In genomic region chr6:3162067-3162497, GRCh38 we compare ENCODE assay signal across 8 cellular contexts. TPM values are rescaled to one million over a fixed set of nuclear protein-coding genes. Genes with fewer than 3 reads are reported as not detected.
A peak's percentile ranks its signal among the peaks of the same experiment; 100 is the strongest.
DNase-seq lines count a peak whose midpoint lies in the region; ATAC-seq and TF ChIP-seq lines count a peak whose summit lies in the region.

No MANE protein-coding gene starts in this region.

- in situ Hi-C loops in transverse colon (cut with MboI; ENCODE audit: low pct_ligation_motif_present in 1 of 4, low pct_unique_long_range_greater_than_20kb in 1 of 4, low sequenced_read_pairs in 3 of 4): no loop called here

- H3K36me3 Mint-ChIP-seq in activated naive CD4-positive, alpha-beta T cell treated with anti-CD3 and anti-CD28 coated beads, Interleukin-2, amount 10 ng/mL, durations not matched to agents 7 days and 5 days: peaks cover 4% of the 10 kb centered on the region
- H3K36me3 Mint-ChIP-seq in immature natural killer cell: no peaks in the 10 kb centered on the region

- no peaks in the 10 kb centered on the region for H3K27me3 ChIP-seq in transverse colon

- H3K27ac Mint-ChIP-seq in activated naive CD4-positive, alpha-beta T cell treated with anti-CD3 and anti-CD28 coated beads, Interleukin-2, amount 10 ng/mL, durations not matched to agents 7 days and 5 days: no peak overlapping the region
- peak overlapping the region in 1 of 6 donors; percentile 0 for H3K27ac Mint-ChIP-seq in immature natural killer cell

- H3K9me3 ChIP-seq in transverse colon: no peaks in the 10 kb centered on the region
- no peaks in the 10 kb centered on the region for H3K9me3 ChIP-seq in mucosa of descending colon

- peak overlapping the region; percentile 46 for H3K4me3 Mint-ChIP-seq in activated naive CD4-positive, alpha-beta T cell treated with anti-CD3 and anti-CD28 coated beads, Interleukin-2, amount 10 ng/mL, durations not matched to agents 7 days and 5 days
- H3K4me3 Mint-ChIP-seq in immature natural killer cell: peak overlapping the region; percentile 52 to 76 (median 73)

- ATAC-seq in HG03460 (IDR thresholded peaks at IDR 0.05; ENCODE audit: unreplicated experiment) (no peak), mucosa of descending colon (no peak), GM18520 (IDR thresholded peaks at IDR 0.05; ENCODE audit: unreplicated experiment) (no peak)

- H3K36me3 ChIP-seq in transverse colon (no peaks in the 10 kb centered on the region), mucosa of descending colon (ENCODE audit: low read depth) (no peaks in the 10 kb centered on the region)

- peaks cover 27% of the 10 kb centered on the region for H3K4me1 Mint-ChIP-seq in activated naive CD4-positive, alpha-beta T cell treated with anti-CD3 and anti-CD28 coated beads, Interleukin-2, amount 10 ng/mL, durations not matched to agents 7 days and 5 days
- peaks cover 17 to 18% of the 10 kb centered on the region in 2 donors for H3K4me1 Mint-ChIP-seq in immature natural killer cell

- intact Hi-C loops in transverse colon (cut with DNase I; ENCODE audit: low total_unique reads) (loop anchor here (5.0 kb wide), 1 partner anchor 90 kb away; no protein-coding TSS in a partner anchor), mucosa of descending colon (cut with DNase I, micrococcal nuclease) (no loop called here)

- H3K4me1 ChIP-seq in transverse colon (peaks cover 0 to 45% (median 19%) of the 10 kb centered on the region in 4 donors), mucosa of descending colon (ENCODE audit: low read depth) (peaks cover 12% of the 10 kb centered on the region)

- peak overlapping the region; percentile 93 to 96 (median 96) for H3K27ac ChIP-seq in transverse colon

- H3K4me3 ChIP-seq in WI38 (ENCODE audit: low read depth, low read length) (peak overlapping the region; percentile 77), transverse colon (peak overlapping the region in 2 of 4 donors; percentile 66 to 74), mucosa of descending colon (no peak overlapping the region)

- TF ChIP-seq CTCF in WI38 (IDR thresholded peaks at IDR 0.05; ENCODE audit: low read depth, low read length) (no peak), transverse colon (IDR thresholded peaks at IDR 0.05) (no peak), mucosa of descending colon (IDR thresholded peaks at IDR 0.05) (no peak)

- 56 to 63% methylated on average over 3 to 7 of the region's 7 CpGs for WGBS in transverse colon (ENCODE audit: low coverage in 1 of 2), 2 donors

- peaks cover 82% of the 10 kb centered on the region for H3K27me3 Mint-ChIP-seq in activated naive CD4-positive, alpha-beta T cell treated with anti-CD3 and anti-CD28 coated beads, Interleukin-2, amount 10 ng/mL, durations not matched to agents 7 days and 5 days
- H3K27me3 Mint-ChIP-seq in immature natural killer cell (ENCODE audit: low read depth in 3 of 3): peaks cover 12 to 20% (median 15%) of the 10 kb centered on the region in 3 donors

- CTCF ChIA-PET in activated naive CD4-positive, alpha-beta T cell treated with anti-CD3 and anti-CD28 coated beads, Interleukin-2, amount 10 ng/mL, durations not matched to agents 7 days and 5 days (lab: Charles Lee): no interaction called here

- no peak for TF ChIP-seq EP300 in transverse colon (IDR thresholded peaks at IDR 0.05; ENCODE audit: low read depth)

- DNase-seq in activated naive CD4-positive, alpha-beta T cell treated with anti-CD3 and anti-CD28 coated beads, Interleukin-2, amount 10 ng/mL, durations not matched to agents 7 days and 5 days: no peak
- DNase-seq in activated naive CD4-positive, alpha-beta T cell treated with anti-CD3 and anti-CD28 coated beads, Interleukin-2, amount 50 U/mL, for 16 hours: no peak
- DNase-seq in immature natural killer cell: no peak
- DNase-seq in transverse colon: no peak
- no peak for DNase-seq in mucosa of descending colon

- no peak for TF ChIP-seq POLR2A in transverse colon (IDR thresholded peaks at IDR 0.05)

- H3K9me3 Mint-ChIP-seq in activated naive CD4-positive, alpha-beta T cell treated with anti-CD3 and anti-CD28 coated beads, Interleukin-2, amount 10 ng/mL, durations not matched to agents 7 days and 5 days: peaks cover 3% of the 10 kb centered on the region
- no peaks in the 10 kb centered on the region for H3K9me3 Mint-ChIP-seq in immature natural killer cell

RNA-seq across cellular contexts. Expression of gene TUBB2A, which starts 4.7 kb away (rescaled TPM):
- polyA plus RNA-seq in immature natural killer cell: 1 to 10 TPM; 1.4 to 3.8 (median 2.9) TPM
- 10 to 100 TPM; 15.4 to 41.0 (median 29.4) TPM for total RNA-seq in transverse colon
- 10 to 100 TPM; 16.4 to 92.8 (median 38.4) TPM for total RNA-seq in mucosa of descending colon

RNA-seq across cellular contexts. Expression of gene BPHL, which starts 43.6 kb away (rescaled TPM):
- 1 to 10 TPM; 7.5 to 9.7 (median 9.1) TPM for polyA plus RNA-seq in immature natural killer cell
- total RNA-seq in transverse colon (10 to 100 TPM; 16.1 to 32.5 (median 21.2) TPM), mucosa of descending colon (10 to 100 TPM; 17.6 to 30.7 (median 30.0) TPM)
